18 cellular contexts compared by ENCODE assay signal in genomic region chr3:60469481-60469880, GRCh38.
DNase-seq lines count a peak whose midpoint lies in the region; ATAC-seq and TF ChIP-seq lines count a peak whose summit lies in the region.
"Had no signal": no experiment of that assay in that cellular context is flagged by ENCODE, and none has a peak within 500 bp of the region (broad histone marks: within the 10 kb centered on the region; RNA-seq: fewer than 3 reads in every experiment).

No MANE protein-coding gene starts in this region.

- no peaks in the 10 kb centered on the region for H3F3A ChIP-seq in GM23338 (replicated peaks; ENCODE audit: low read depth)

- H3K9me3 Mint-ChIP-seq in GM23338 (peaks cover 4% of the 10 kb centered on the region; the same call in 2 of the 3 replicates), WTC11 (peaks cover 36% of the 10 kb centered on the region), T-cell (peaks cover 15 to 34% (median 19%) of the 10 kb centered on the region in 3 donors)

- H3K4me3 ChIP-seq in GM23338: no peak overlapping the region
- H3K4me3 ChIP-seq: A549; BLaER1 treated with 17β-estradiol and CSF1 and Interleukin-3, amounts not matched to agents 10 nM and 100 nM had no signal

- H3K4me3 Mint-ChIP-seq in GM23338: no peak overlapping the region
- H3K4me3 Mint-ChIP-seq in WTC11: no peak overlapping the region
- no peak overlapping the region for H3K4me3 Mint-ChIP-seq in T-cell
- H3K4me3 Mint-ChIP-seq: B cell; CD4-positive, alpha-beta T cell; CD8-positive, alpha-beta T cell had no signal

- H3K79me2 ChIP-seq in GM23338 (replicated peaks; ENCODE audit: insufficient read depth): no peaks in the 10 kb centered on the region

- no peak overlapping the region for H3K27ac Mint-ChIP-seq in GM23338
- peak overlapping the region; percentile 51 for H3K27ac Mint-ChIP-seq in WTC11
- no peak overlapping the region for H3K27ac Mint-ChIP-seq in T-cell
- H3K27ac Mint-ChIP-seq: B cell; CD4-positive, alpha-beta T cell; CD8-positive, alpha-beta T cell had no signal

- ATAC-seq in GM23338: no peak
- no peak for ATAC-seq in WTC11
- no peak for ATAC-seq in T-cell (replicated peaks in 1 of 4)
- ATAC-seq: A549; CD8-positive, alpha-beta T cell had no signal

- no peak overlapping the region for H2AFZ ChIP-seq in GM23338

- POLR2A ChIA-PET in WTC11 (lab: Charles Lee) (no interaction called here), T-cell (lab: Charles Lee) (no interaction called here)

- CTCF ChIA-PET in WTC11 (lab: Charles Lee) (interaction anchor here (0.6 to 1.1 kb wide), 2 partner anchors 51 to 87 kb away, joined by 4 to 5 read pairs; no protein-coding TSS in a partner anchor), T-cell (lab: Charles Lee) (no interaction called here)

- no peaks in the 10 kb centered on the region for H4K20me1 ChIP-seq in GM23338 (replicated peaks; ENCODE audit: insufficient read depth)
- H4K20me1 ChIP-seq: BLaER1 treated with 17β-estradiol and CSF1 and Interleukin-3, amounts not matched to agents 10 nM and 100 nM had no signal

- no peak for DNase-seq in GM23338 (ENCODE audit: low spot score)
- no peak for DNase-seq in WTC11 (ENCODE audit: low spot score)
- DNase-seq in kidney tubule cell (ENCODE audit: low spot score): peak; percentile 9
- no peak for DNase-seq in T-cell
- DNase-seq in GM03348 (ENCODE audit: low spot score): no peak
- no peak for DNase-seq in germinal center (ENCODE audit: low spot score)
- DNase-seq: AML-193; Caco-2; Calu3; CD4-positive, alpha-beta T cell; CD8-positive, alpha-beta T cell; DMS79 treated with DMSO at 0.1 percent for 48 hours; GDM1 had no signal

- H3K4me1 ChIP-seq in GM23338 (ENCODE audit: insufficient read depth): peaks cover 19% of the 10 kb centered on the region
- H3K4me1 ChIP-seq: A549; BLaER1 treated with 17β-estradiol and CSF1 and Interleukin-3, amounts not matched to agents 10 nM and 100 nM; Caco-2 had no signal

- no peaks in the 10 kb centered on the region; the same call in 2 of the 3 replicates for H3K36me3 Mint-ChIP-seq in GM23338 (ENCODE audit: low read depth)
- no peaks in the 10 kb centered on the region; the same call in 1 of the 2 replicates for H3K36me3 Mint-ChIP-seq in WTC11
- H3K36me3 Mint-ChIP-seq in T-cell: peaks cover 8% of the 10 kb centered on the region
- H3K36me3 Mint-ChIP-seq: CD8-positive, alpha-beta T cell had no signal

- H3K36me3 ChIP-seq in GM23338 (ENCODE audit: insufficient read depth): no peaks in the 10 kb centered on the region
- H3K36me3 ChIP-seq: BLaER1 treated with 17β-estradiol and CSF1 and Interleukin-3, amounts not matched to agents 10 nM and 100 nM had no signal

- no peak for TF ChIP-seq CTCF in GM23338 (conservative IDR thresholded peaks at IDR 0.05; ENCODE audit: low read depth in 2 of 2)
- no peak for TF ChIP-seq CTCF in WTC11 (IDR thresholded peaks at IDR 0.05)

- no peaks in the 10 kb centered on the region for H3K27me3 ChIP-seq in GM23338 (ENCODE audit: insufficient read depth)
- H3K27me3 ChIP-seq: BLaER1 treated with 17β-estradiol and CSF1 and Interleukin-3, amounts not matched to agents 10 nM and 100 nM had no signal

- no peak overlapping the region for H3K27ac ChIP-seq in GM23338 (ENCODE audit: low read depth)
- H3K27ac ChIP-seq: 22Rv1; A549; BLaER1 treated with 17β-estradiol and CSF1 and Interleukin-3, amounts not matched to agents 10 nM and 100 nM; C4-2B had no signal

- peaks cover 2% of the 10 kb centered on the region for H3K27me3 Mint-ChIP-seq in GM23338 (ENCODE audit: insufficient read depth, low read depth, poor library complexity)
- H3K27me3 Mint-ChIP-seq in WTC11 (ENCODE audit: low read depth): peaks cover 9% of the 10 kb centered on the region; the same call in 1 of the 2 replicates
- no peaks in the 10 kb centered on the region for H3K27me3 Mint-ChIP-seq in T-cell
- H3K27me3 Mint-ChIP-seq: B cell; CD4-positive, alpha-beta T cell had no signal

- H3K9me2 ChIP-seq in GM23338 (ENCODE audit: insufficient read depth): no peaks in the 10 kb centered on the region

- H3K4me2 ChIP-seq in GM23338: peak overlapping the region; percentile 6; the same call in 1 of the 2 replicates
- H3K4me2 ChIP-seq: A549; BLaER1 treated with 17β-estradiol and CSF1 and Interleukin-3, amounts not matched to agents 10 nM and 100 nM had no signal

- H3K4me1 Mint-ChIP-seq in GM23338: peaks cover 13% of the 10 kb centered on the region
- H3K4me1 Mint-ChIP-seq in WTC11: peaks cover 15% of the 10 kb centered on the region
- H3K4me1 Mint-ChIP-seq in T-cell: no peaks in the 10 kb centered on the region
- H3K4me1 Mint-ChIP-seq: B cell had no signal

TF ChIP-seq in GM23338, 12 proteins besides CTCF, POLR2A, EP300 and RAD21 (continues in another document):
- TF ChIP-seq REST (IDR thresholded peaks at IDR 0.05; ENCODE audit: unreplicated experiment) (no peak), ETS1 (IDR thresholded peaks at IDR 0.05) (no peak), JUNB (IDR thresholded peaks at IDR 0.05; ENCODE audit: unreplicated experiment) (no peak), EZH2 (IDR thresholded peaks at IDR 0.05; ENCODE audit: low read depth, unreplicated experiment) (no peak)

TF ChIP-seq in WTC11, 78 proteins besides CTCF, POLR2A, EP300 and RAD21 (continues in another document):
- TF ChIP-seq SOX15 (CRISPR knock-in tag; IDR thresholded peaks at IDR 0.05) (no peak), FOXK1 (CRISPR knock-in tag; IDR thresholded peaks at IDR 0.05) (no peak), EMX1 (CRISPR knock-in tag; IDR thresholded peaks at IDR 0.05) (no peak), NFATC4 (CRISPR knock-in tag; IDR thresholded peaks at IDR 0.05) (no peak), JAZF1 (CRISPR knock-in tag; IDR thresholded peaks at IDR 0.05) (no peak), E2F4 (CRISPR knock-in tag; IDR thresholded peaks at IDR 0.05; ENCODE audit: borderline replicate concordance, low read depth) (no peak), GTF2I (CRISPR knock-in tag; conservative IDR thresholded peaks at IDR 0.05) (no peak)
- TF ChIP-seq, protein P1, sequence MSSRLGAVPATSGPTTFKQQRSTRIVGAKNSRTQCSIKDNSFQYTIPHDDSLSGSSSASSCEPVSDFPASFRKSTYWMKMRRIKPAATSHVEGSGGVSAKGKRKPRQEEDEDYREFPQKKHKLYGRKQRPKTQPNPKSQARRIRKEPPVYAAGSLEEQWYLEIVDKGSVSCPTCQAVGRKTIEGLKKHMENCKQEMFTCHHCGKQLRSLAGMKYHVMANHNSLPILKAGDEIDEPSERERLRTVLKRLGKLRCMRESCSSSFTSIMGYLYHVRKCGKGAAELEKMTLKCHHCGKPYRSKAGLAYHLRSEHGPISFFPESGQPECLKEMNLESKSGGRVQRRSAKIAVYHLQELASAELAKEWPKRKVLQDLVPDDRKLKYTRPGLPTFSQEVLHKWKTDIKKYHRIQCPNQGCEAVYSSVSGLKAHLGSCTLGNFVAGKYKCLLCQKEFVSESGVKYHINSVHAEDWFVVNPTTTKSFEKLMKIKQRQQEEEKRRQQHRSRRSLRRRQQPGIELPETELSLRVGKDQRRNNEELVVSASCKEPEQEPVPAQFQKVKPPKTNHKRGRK (CRISPR knock-in tag; IDR thresholded peaks at IDR 0.05; ENCODE audit: borderline replicate concordance): no peak
- TF ChIP-seq, protein P2, sequence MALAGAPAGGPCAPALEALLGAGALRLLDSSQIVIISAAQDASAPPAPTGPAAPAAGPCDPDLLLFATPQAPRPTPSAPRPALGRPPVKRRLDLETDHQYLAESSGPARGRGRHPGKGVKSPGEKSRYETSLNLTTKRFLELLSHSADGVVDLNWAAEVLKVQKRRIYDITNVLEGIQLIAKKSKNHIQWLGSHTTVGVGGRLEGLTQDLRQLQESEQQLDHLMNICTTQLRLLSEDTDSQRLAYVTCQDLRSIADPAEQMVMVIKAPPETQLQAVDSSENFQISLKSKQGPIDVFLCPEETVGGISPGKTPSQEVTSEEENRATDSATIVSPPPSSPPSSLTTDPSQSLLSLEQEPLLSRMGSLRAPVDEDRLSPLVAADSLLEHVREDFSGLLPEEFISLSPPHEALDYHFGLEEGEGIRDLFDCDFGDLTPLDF (CRISPR knock-in tag; IDR thresholded peaks at IDR 0.05): no peak
- TF ChIP-seq, protein P3, sequence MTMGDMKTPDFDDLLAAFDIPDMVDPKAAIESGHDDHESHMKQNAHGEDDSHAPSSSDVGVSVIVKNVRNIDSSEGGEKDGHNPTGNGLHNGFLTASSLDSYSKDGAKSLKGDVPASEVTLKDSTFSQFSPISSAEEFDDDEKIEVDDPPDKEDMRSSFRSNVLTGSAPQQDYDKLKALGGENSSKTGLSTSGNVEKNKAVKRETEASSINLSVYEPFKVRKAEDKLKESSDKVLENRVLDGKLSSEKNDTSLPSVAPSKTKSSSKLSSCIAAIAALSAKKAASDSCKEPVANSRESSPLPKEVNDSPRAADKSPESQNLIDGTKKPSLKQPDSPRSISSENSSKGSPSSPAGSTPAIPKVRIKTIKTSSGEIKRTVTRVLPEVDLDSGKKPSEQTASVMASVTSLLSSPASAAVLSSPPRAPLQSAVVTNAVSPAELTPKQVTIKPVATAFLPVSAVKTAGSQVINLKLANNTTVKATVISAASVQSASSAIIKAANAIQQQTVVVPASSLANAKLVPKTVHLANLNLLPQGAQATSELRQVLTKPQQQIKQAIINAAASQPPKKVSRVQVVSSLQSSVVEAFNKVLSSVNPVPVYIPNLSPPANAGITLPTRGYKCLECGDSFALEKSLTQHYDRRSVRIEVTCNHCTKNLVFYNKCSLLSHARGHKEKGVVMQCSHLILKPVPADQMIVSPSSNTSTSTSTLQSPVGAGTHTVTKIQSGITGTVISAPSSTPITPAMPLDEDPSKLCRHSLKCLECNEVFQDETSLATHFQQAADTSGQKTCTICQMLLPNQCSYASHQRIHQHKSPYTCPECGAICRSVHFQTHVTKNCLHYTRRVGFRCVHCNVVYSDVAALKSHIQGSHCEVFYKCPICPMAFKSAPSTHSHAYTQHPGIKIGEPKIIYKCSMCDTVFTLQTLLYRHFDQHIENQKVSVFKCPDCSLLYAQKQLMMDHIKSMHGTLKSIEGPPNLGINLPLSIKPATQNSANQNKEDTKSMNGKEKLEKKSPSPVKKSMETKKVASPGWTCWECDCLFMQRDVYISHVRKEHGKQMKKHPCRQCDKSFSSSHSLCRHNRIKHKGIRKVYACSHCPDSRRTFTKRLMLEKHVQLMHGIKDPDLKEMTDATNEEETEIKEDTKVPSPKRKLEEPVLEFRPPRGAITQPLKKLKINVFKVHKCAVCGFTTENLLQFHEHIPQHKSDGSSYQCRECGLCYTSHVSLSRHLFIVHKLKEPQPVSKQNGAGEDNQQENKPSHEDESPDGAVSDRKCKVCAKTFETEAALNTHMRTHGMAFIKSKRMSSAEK (CRISPR knock-in tag; IDR thresholded peaks at IDR 0.05; ENCODE audit: borderline replicate concordance): no peak
